ENCODE assay signal across 8 cellular contexts in the genomic region with DNA sequence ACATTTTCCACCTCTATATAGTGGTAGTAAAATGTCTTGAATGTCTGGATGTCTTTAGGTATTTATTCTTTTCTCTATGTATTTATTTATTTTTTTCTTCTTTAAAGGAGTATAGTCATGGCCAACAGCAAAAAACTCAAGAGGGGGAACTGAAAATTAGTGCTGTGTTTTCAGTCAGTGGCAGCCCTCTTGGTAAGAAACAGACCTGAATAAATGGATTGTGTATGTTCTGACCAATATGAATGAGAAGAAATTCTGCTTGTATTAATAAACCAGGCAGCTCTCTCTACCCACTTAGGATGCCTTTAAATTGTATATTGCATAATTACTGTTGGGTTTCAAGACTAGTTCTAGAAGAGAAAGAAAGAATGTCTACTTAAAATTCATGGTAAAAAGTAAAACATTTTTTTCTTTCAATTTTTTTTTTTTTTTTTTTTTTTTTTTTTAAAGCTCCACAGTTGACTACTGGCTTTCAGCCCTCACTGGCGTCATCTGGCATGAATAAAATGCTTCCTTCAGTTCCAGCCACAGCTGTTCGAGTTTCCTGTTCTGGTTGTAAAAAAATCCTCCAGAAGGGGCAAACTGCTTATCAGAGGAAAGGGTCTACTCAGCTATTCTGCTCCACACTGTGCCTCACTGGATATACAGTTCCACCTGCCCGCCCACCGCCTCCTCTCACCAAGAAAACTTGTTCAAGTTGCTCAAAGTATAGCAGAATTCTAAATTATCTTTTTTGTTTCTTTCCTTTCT.
A peak's percentile ranks its signal among the peaks of the same experiment; 100 is the strongest.
DNase-seq lines count a peak whose midpoint lies in the region; ATAC-seq and TF ChIP-seq lines count a peak whose summit lies in the region.

No MANE protein-coding gene starts in this region.

- no peaks in the 10 kb centered on the region for H3K9me3 Mint-ChIP-seq in activated T-helper 17 cell treated with anti-CD3 and anti-CD28 coated beads, Interleukin-2, amount 50 U/mL, for 72 hours

- peak; percentile 2 for DNase-seq in H4 (ENCODE audit: low spot score)
- DNase-seq in adipocyte (ENCODE audit: low read depth), result peak; percentile 86
- peak; percentile 65 to 82 (median 79) for DNase-seq in right cardiac atrium
- DNase-seq in testis, result peak; percentile 57
- DNase-seq in T-helper 17 cell, result no peak
- no peak for DNase-seq in NCI-H1048 (lab: John Stamatoyannopoulos, UW)

- H3K36me3 Mint-ChIP-seq in activated T-helper 17 cell treated with anti-CD3 and anti-CD28 coated beads, Interleukin-2, amount 50 U/mL, for 72 hours (ENCODE audit: low read depth), result peaks cover 20% of the 10 kb centered on the region
- peaks cover 4% of the 10 kb centered on the region for H3K36me3 Mint-ChIP-seq in T-helper 17 cell (ENCODE audit: low read depth)

- no peak overlapping the region for H3K27ac Mint-ChIP-seq in activated T-helper 17 cell treated with anti-CD3 and anti-CD28 coated beads, Interleukin-2, amount 50 U/mL, for 72 hours
- no peak overlapping the region for H3K27ac Mint-ChIP-seq in T-helper 17 cell

- no peaks in the 10 kb centered on the region for H3K27me3 Mint-ChIP-seq in activated T-helper 17 cell treated with anti-CD3 and anti-CD28 coated beads, Interleukin-2, amount 50 U/mL, for 72 hours
- no peaks in the 10 kb centered on the region for H3K27me3 Mint-ChIP-seq in T-helper 17 cell

- intact Hi-C loops in right cardiac atrium (cut with DNase I) (no loop called here), testis (cut with DNase I; ENCODE audit: low total_unique reads) (no loop called here)

- no peak overlapping the region for H3K4me3 Mint-ChIP-seq in activated T-helper 17 cell treated with anti-CD3 and anti-CD28 coated beads, Interleukin-2, amount 50 U/mL, for 72 hours
- no peak overlapping the region for H3K4me3 Mint-ChIP-seq in T-helper 17 cell

- 26% methylated on average over 4 of the region's 4 CpGs for WGBS in right cardiac atrium
- whole genome bisulfite sequencing in testis, 2 donors, result 44 to 50% methylated on average over 4 of the region's 4 CpGs

- TF ChIP-seq POLR2A in testis (IDR thresholded peaks at IDR 0.05), result no peak

- H3K27me3 ChIP-seq in adipocyte (replicated peaks; ENCODE audit: control insufficient read depth, insufficient read depth, low read length), result no peaks in the 10 kb centered on the region
- no peaks in the 10 kb centered on the region for H3K27me3 ChIP-seq in right cardiac atrium (ENCODE audit: control insufficient read depth, insufficient read depth)
- H3K27me3 ChIP-seq in testis, result no peaks in the 10 kb centered on the region

- H3K9me3 ChIP-seq in adipocyte (ENCODE audit: control insufficient read depth, low read length) (no peaks in the 10 kb centered on the region), right cardiac atrium (ENCODE audit: control insufficient read depth, low read length) (no peaks in the 10 kb centered on the region), testis (no peaks in the 10 kb centered on the region), T-helper 17 cell (ENCODE audit: control insufficient read depth, low read length, poor library complexity, severe bottlenecking) (no peaks in the 10 kb centered on the region)

- peak overlapping the region; percentile 23 for H3K9ac ChIP-seq in adipocyte (ENCODE audit: low read length)

- no peak for TF ChIP-seq CTCF in testis (IDR thresholded peaks at IDR 0.05)

- H3K36me3 ChIP-seq in adipocyte (ENCODE audit: control insufficient read depth, insufficient read depth, low read length, severe bottlenecking), result peaks cover 13% of the 10 kb centered on the region
- no peaks in the 10 kb centered on the region for H3K36me3 ChIP-seq in testis (ENCODE audit: low read depth, missing control alignments)

- peak; percentile 81 to 88 for ATAC-seq in right cardiac atrium
- no peak for ATAC-seq in activated T-helper 17 cell treated with anti-CD3 and anti-CD28 coated beads, Interleukin-2, amount 50 U/mL, for 72 hours (replicated peaks)
- no peak for ATAC-seq in T-helper 17 cell
- ATAC-seq in GM18511 (IDR thresholded peaks at IDR 0.05; ENCODE audit: unreplicated experiment), result no peak

- H3K4me3 ChIP-seq in adipocyte (ENCODE audit: low read length) (peak overlapping the region; percentile 13), right cardiac atrium (ENCODE audit: low read length) (no peak overlapping the region), testis (no peak overlapping the region)

- H3K27ac ChIP-seq in right cardiac atrium (ENCODE audit: low read length), result no peak overlapping the region
- H3K27ac ChIP-seq in testis, result peak overlapping the region in 1 of 2 donors; percentile 26

- H3K4me1 ChIP-seq in adipocyte (ENCODE audit: control insufficient read depth, insufficient read depth, low read length) (peaks cover 10% of the 10 kb centered on the region), right cardiac atrium (ENCODE audit: control insufficient read depth, insufficient read depth, low read length) (no peaks in the 10 kb centered on the region), testis (no peaks in the 10 kb centered on the region)

- H3K4me1 Mint-ChIP-seq in activated T-helper 17 cell treated with anti-CD3 and anti-CD28 coated beads, Interleukin-2, amount 50 U/mL, for 72 hours, result no peaks in the 10 kb centered on the region
- H3K4me1 Mint-ChIP-seq in T-helper 17 cell, result peaks cover 4% of the 10 kb centered on the region

Comparison
In these comparisons a context has a peak if more than half of its experiments do, and no peak if none do; other contexts are left out.
1. DNase-seq: peak in H4 (single experiment), adipocyte (single experiment), right cardiac atrium (3 of 3) and testis (single experiment); none in T-helper 17 cell (0 of 3) and NCI-H1048 (single experiment).
2. ATAC-seq: peak in right cardiac atrium (2 of 2); none in activated T-helper 17 cell treated with anti-CD3 and anti-CD28 coated beads, Interleukin-2, amount 50 U/mL, for 72 hours (single experiment), T-helper 17 cell (single experiment) and GM18511 (single experiment).